ENCODE assay signal across 8 cellular contexts in genomic region chr4:145481942-145482208, GRCh38. TPM values are rescaled to one million over a fixed set of nuclear protein-coding genes. Genes with fewer than 3 reads are reported as not detected.
A peak's percentile ranks its signal among the peaks of the same experiment; 100 is the strongest.
DNase-seq lines count a peak whose midpoint lies in the region; ATAC-seq and TF ChIP-seq lines count a peak whose summit lies in the region.

No MANE protein-coding gene starts in this region.

- peaks cover 3% of the 10 kb centered on the region for H3K4me1 Mint-ChIP-seq in activated naive CD4-positive, alpha-beta T cell treated with anti-CD3 and anti-CD28 coated beads, Interleukin-2, amount 10 ng/mL, durations not matched to agents 7 days and 5 days

- TF ChIP-seq CTCF in left lung (IDR thresholded peaks at IDR 0.05) (no peak), tibial artery (IDR thresholded peaks at IDR 0.05) (no peak)

- H3K36me3 Mint-ChIP-seq in activated naive CD4-positive, alpha-beta T cell treated with anti-CD3 and anti-CD28 coated beads, Interleukin-2, amount 10 ng/mL, durations not matched to agents 7 days and 5 days, result no peaks in the 10 kb centered on the region

- ATAC-seq in left lung, result no peak
- ATAC-seq in GM19395 (IDR thresholded peaks at IDR 0.05; ENCODE audit: unreplicated experiment), result no peak

- peaks cover 4 to 33% of the 10 kb centered on the region in 2 donors for H3K4me1 ChIP-seq in left lung
- peaks cover 0 to 22% (median 8%) of the 10 kb centered on the region in 4 donors for H3K4me1 ChIP-seq in tibial artery

- DNase-seq in activated naive CD4-positive, alpha-beta T cell treated with anti-CD3 and anti-CD28 coated beads, Interleukin-2, amount 10 ng/mL, durations not matched to agents 7 days and 5 days, result peak; percentile 28
- DNase-seq in activated naive CD4-positive, alpha-beta T cell treated with anti-CD3 and anti-CD28 coated beads, Interleukin-2, amount 50 U/mL, for 16 hours, result no peak
- DNase-seq in left lung, result no peak
- no peak for DNase-seq in tibial artery
- no peak for DNase-seq in germinal center (ENCODE audit: low spot score)
- no peak for DNase-seq in kidney glomerular epithelial cell (lab: John Stamatoyannopoulos, UW)

- H3K27me3 ChIP-seq in left lung (peaks cover 0 to 17% of the 10 kb centered on the region in 2 donors), tibial artery (no peaks in the 10 kb centered on the region)

- H3K27ac ChIP-seq in adipose tissue (ENCODE audit: low read depth, low read length), result peak overlapping the region; percentile 60
- H3K27ac ChIP-seq in left lung, result peak overlapping the region; percentile 91 to 98
- H3K27ac ChIP-seq in tibial artery, result peak overlapping the region; percentile 93 to 99

- no peak overlapping the region for H3K27ac Mint-ChIP-seq in activated naive CD4-positive, alpha-beta T cell treated with anti-CD3 and anti-CD28 coated beads, Interleukin-2, amount 10 ng/mL, durations not matched to agents 7 days and 5 days

- H3K4me3 ChIP-seq in left lung (peak overlapping the region; percentile 68 to 88), tibial artery (peak overlapping the region; percentile 71 to 84)

- peaks cover 30% of the 10 kb centered on the region for H3K27me3 Mint-ChIP-seq in activated naive CD4-positive, alpha-beta T cell treated with anti-CD3 and anti-CD28 coated beads, Interleukin-2, amount 10 ng/mL, durations not matched to agents 7 days and 5 days

- H3K9me3 ChIP-seq in left lung (no peaks in the 10 kb centered on the region), tibial artery (no peaks in the 10 kb centered on the region)

- intact Hi-C loops in left lung (cut with DNase I) (no loop called here), tibial artery (cut with DNase I; ENCODE audit: low total_unique reads) (loop anchor here (10.0 kb wide), 1 partner anchor 133 kb away; the partner anchor contains the start of gene MMAA)

- CTCF ChIA-PET in activated naive CD4-positive, alpha-beta T cell treated with anti-CD3 and anti-CD28 coated beads, Interleukin-2, amount 10 ng/mL, durations not matched to agents 7 days and 5 days (lab: Charles Lee), result no interaction called here

- H3K4me3 Mint-ChIP-seq in activated naive CD4-positive, alpha-beta T cell treated with anti-CD3 and anti-CD28 coated beads, Interleukin-2, amount 10 ng/mL, durations not matched to agents 7 days and 5 days, result peak overlapping the region; percentile 61

- 0 to 1% (median 1%) methylated on average over 13 to 42 of the region's 42 CpGs for WGBS in adipose tissue, 3 donors

- no peaks in the 10 kb centered on the region for H3K9me3 Mint-ChIP-seq in activated naive CD4-positive, alpha-beta T cell treated with anti-CD3 and anti-CD28 coated beads, Interleukin-2, amount 10 ng/mL, durations not matched to agents 7 days and 5 days

- H3K36me3 ChIP-seq in left lung, result no peaks in the 10 kb centered on the region
- H3K36me3 ChIP-seq in tibial artery, result no peaks in the 10 kb centered on the region

RNA-seq across cellular contexts. Expression of gene SMAD1, which starts 0.2 kb away (rescaled TPM):
- polyA plus RNA-seq in adipose tissue, result 10 to 100 TPM in 2 of 3 donors, 1 to 10 TPM in 1; 8.0 to 12.9 (median 11.3) TPM
- 10 to 100 TPM; 22.0 to 22.9 TPM for total RNA-seq in left lung
